8 cellular contexts compared by ENCODE assay signal in genomic region chr3:4493008-4493930, GRCh38. TPM values are rescaled to one million over a fixed set of nuclear protein-coding genes. Genes with fewer than 3 reads are reported as not detected.
DNase-seq lines count a peak whose midpoint lies in the region; ATAC-seq and TF ChIP-seq lines count a peak whose summit lies in the region.

Gene ITPR1, plus strand, starts transcription at chr3:4493348. Its CDS starts 23,144 bp downstream, at chr3:4516492.

- H3K4me1 Mint-ChIP-seq in activated naive CD4-positive, alpha-beta T cell treated with anti-CD3 and anti-CD28 coated beads for 36 hours (ENCODE audit: low read depth): peaks cover 37% of the 10 kb centered on the region

- CTCF ChIA-PET in activated naive CD4-positive, alpha-beta T cell treated with anti-CD3 and anti-CD28 coated beads for 36 hours (lab: Charles Lee): interaction anchor here (0.5 to 4.2 kb wide), 11 partner anchors 12 to 696 kb away, joined by 3 to 18 read pairs (median 5); partner anchors contain the start of gene SUMF1

- no peaks in the 10 kb centered on the region for H3K27me3 ChIP-seq in gastroesophageal sphincter

- TF ChIP-seq EP300 in gastroesophageal sphincter (IDR thresholded peaks at IDR 0.05): no peak

- peak; percentile 98 for TF ChIP-seq POLR2A in gastroesophageal sphincter (IDR thresholded peaks at IDR 0.05)

- H3K4me3 Mint-ChIP-seq in activated naive CD4-positive, alpha-beta T cell treated with anti-CD3 and anti-CD28 coated beads for 36 hours: peak within 1 kb of the TSS; percentile 87

- 0% methylated on average over 2 to 18 of the region's 47 CpGs for WGBS in gastroesophageal sphincter (ENCODE audit: low coverage in 1 of 2), 2 donors

- ATAC-seq in gastroesophageal sphincter: peak; percentile 97

- no peaks in the 10 kb centered on the region for H3K9me3 ChIP-seq in gastroesophageal sphincter

- peaks cover 0 to 56% (median 17%) of the 10 kb centered on the region in 3 donors for H3K4me1 ChIP-seq in gastroesophageal sphincter

- peaks cover 4% of the 10 kb centered on the region for H3K27me3 Mint-ChIP-seq in activated naive CD4-positive, alpha-beta T cell treated with anti-CD3 and anti-CD28 coated beads for 36 hours (ENCODE audit: low read depth)

- H3K27ac Mint-ChIP-seq in activated naive CD4-positive, alpha-beta T cell treated with anti-CD3 and anti-CD28 coated beads for 36 hours: peak within 1 kb of the TSS; percentile 83

- H3K4me3 ChIP-seq in HFF-Myc (replicated peaks; ENCODE audit: low read depth, low read length) (peak within 1 kb of the TSS; percentile 78), gastroesophageal sphincter (peak within 1 kb of the TSS; percentile 63 to 90)

- H3K27ac ChIP-seq in gastroesophageal sphincter: peak within 1 kb of the TSS; percentile 83 to 97 (median 94)

- peaks cover 4% of the 10 kb centered on the region for H3K36me3 Mint-ChIP-seq in activated naive CD4-positive, alpha-beta T cell treated with anti-CD3 and anti-CD28 coated beads for 36 hours (ENCODE audit: low read depth)

- TF ChIP-seq CTCF in HFF-Myc (IDR thresholded peaks at IDR 0.05; ENCODE audit: low read depth, low read length, missing control alignments): no peak
- peak in 1 of 4 experiments; percentile 42 for TF ChIP-seq CTCF in gastroesophageal sphincter (IDR thresholded peaks at IDR 0.05)

- H3K36me3 ChIP-seq in gastroesophageal sphincter: no peaks in the 10 kb centered on the region

- DNase-seq in GM03348 (ENCODE audit: low spot score): peak; percentile 98
- peak; percentile 98 for DNase-seq in HFF-Myc (ENCODE audit: extremely low read depth, low read depth)
- DNase-seq in NAMALWA (ENCODE audit: low spot score): peak; percentile 99
- peak; percentile 100 for DNase-seq in SK-N-DZ (ENCODE audit: low spot score)
- peak; percentile 98 for DNase-seq in activated naive CD4-positive, alpha-beta T cell treated with anti-CD3 and anti-CD28 coated beads for 36 hours
- peak; percentile 96 for DNase-seq in non-pigmented ciliary epithelial cell (ENCODE audit: low read depth)
- DNase-seq in superior temporal gyrus (ENCODE audit: extremely low spot score): peak; percentile 97

- no peaks in the 10 kb centered on the region for H3K9me3 Mint-ChIP-seq in activated naive CD4-positive, alpha-beta T cell treated with anti-CD3 and anti-CD28 coated beads for 36 hours

- intact Hi-C loops in activated naive CD4-positive, alpha-beta T cell treated with anti-CD3 and anti-CD28 coated beads for 36 hours (cut with micrococcal nuclease): loop anchor here (1.0 to 5.0 kb wide), 19 partner anchors 18 to 1316 kb away; partner anchors contain the start of genes ARL8B, CRBN, EDEM1 and SETMAR

RNA-seq across cellular contexts. Expression of gene ITPR1, which starts in this region (rescaled TPM):
- 12.7 and 22.0 TPM in 2 replicates for polyA plus RNA-seq in SK-N-DZ (2014; cell fraction: cytosol; rRNA removed)
- polyA plus RNA-seq in SK-N-DZ (2014; cell fraction: nucleus; rRNA removed): 34.3 and 39.4 TPM in 2 replicates
- 10 to 100 TPM; 38.5 to 41.1 TPM for total RNA-seq in activated naive CD4-positive, alpha-beta T cell treated with anti-CD3 and anti-CD28 coated beads for 36 hours
- total RNA-seq in gastroesophageal sphincter: 100 to 1,000 TPM; 184 to 305 (median 218) TPM

Comparison
In these comparisons a context has a peak if more than half of its experiments do, and no peak if none do; other contexts are left out.
1. Peak in every context shown above with its lines: DNase-seq, ATAC-seq, H3K4me3 ChIP-seq and H3K27ac ChIP-seq.
2. RNA of gene ITPR1 (total RNA-seq): 184 to 305 TPM in gastroesophageal sphincter; 38.5 to 41.1 TPM in activated naive CD4-positive, alpha-beta T cell treated with anti-CD3 and anti-CD28 coated beads for 36 hours; every median in the first group is over 4 times any median in the second.